In genomic region chr9:136682710-136683109, GRCh38 we compare ENCODE assay signal across 2 cellular contexts.
TF ChIP-seq lines count a peak whose summit lies in the region.

No MANE protein-coding gene starts in this region.

TF ChIP-seq in HEK293, 187 proteins besides CTCF, POLR2A, EP300 and RAD21:
- TF ChIP-seq ZNF302 (tag by site-specific recombination; IDR thresholded peaks at IDR 0.05; ENCODE audit: low read depth) = no peak
- no peak for TF ChIP-seq YY1 (tag by site-specific recombination; IDR thresholded peaks at IDR 0.05)
- 0 out of 2 replicates have a peak, but pooled peaks have one; percentile 11 for TF ChIP-seq IKZF3 (tag by site-specific recombination; IDR thresholded peaks at IDR 0.05)
- no peak for TF ChIP-seq ZNF169 (tag by site-specific recombination; IDR thresholded peaks at IDR 0.05)

TF ChIP-seq in H1, 55 proteins besides CTCF, POLR2A, EP300 and RAD21:
- TF ChIP-seq MAX (IDR thresholded peaks at IDR 0.05) = no peak
- TF ChIP-seq KDM4A (IDR thresholded peaks at IDR 0.05; ENCODE audit: low read depth, low read length, severe bottlenecking) = no peak
- TF ChIP-seq EZH2 (IDR thresholded peaks at IDR 0.05; ENCODE audit: low read depth, low read length, severe bottlenecking) = no peak
- no peak for TF ChIP-seq BACH1 (IDR thresholded peaks at IDR 0.05; ENCODE audit: low read length)
- TF ChIP-seq GABPA (IDR thresholded peaks at IDR 0.05; ENCODE audit: borderline replicate concordance, insufficient read depth, low read length) = no peak
- TF ChIP-seq SIRT6 (IDR thresholded peaks at IDR 0.05; ENCODE audit: low read length) = no peak
- TF ChIP-seq TAF7 (optimal IDR thresholded peaks at IDR 0.05; ENCODE audit: borderline replicate concordance, low read depth, low read length) = no peak
- TF ChIP-seq SRF (IDR thresholded peaks at IDR 0.05; ENCODE audit: low read depth, low read length) = no peak
- no peak for TF ChIP-seq TBP (IDR thresholded peaks at IDR 0.05; ENCODE audit: low read depth, low read length)
- no peak for TF ChIP-seq SUZ12 (IDR thresholded peaks at IDR 0.05; ENCODE audit: low read length)
- no peak for TF ChIP-seq MAFK (IDR thresholded peaks at IDR 0.05; ENCODE audit: low read depth, low read length)
- TF ChIP-seq TEAD4 (IDR thresholded peaks at IDR 0.05; ENCODE audit: low read depth, low read length) = no peak
- no peak for TF ChIP-seq POLR2AphosphoS5 (IDR thresholded peaks at IDR 0.05; ENCODE audit: low read depth, low read length)
- TF ChIP-seq ZNF274 (IDR thresholded peaks at IDR 0.05; ENCODE audit: borderline replicate concordance, extremely low read depth, low read length) = no peak
- TF ChIP-seq HDAC2 (IDR thresholded peaks at IDR 0.05; ENCODE audit: borderline replicate concordance in 1 of 2, low read depth in 2 of 2, low read length in 2 of 2) = no peak
- TF ChIP-seq JUN (IDR thresholded peaks at IDR 0.05; ENCODE audit: low read depth, low read length) = no peak
- TF ChIP-seq NANOG (IDR thresholded peaks at IDR 0.05; ENCODE audit: insufficient read depth, low read depth, low read length, poor library complexity, severe bottlenecking) = no peak
- TF ChIP-seq CTBP2 (IDR thresholded peaks at IDR 0.05; ENCODE audit: borderline replicate concordance, insufficient read depth, insufficient read length, low read length) = no peak
- no peak for TF ChIP-seq GTF2F1 (IDR thresholded peaks at IDR 0.05; ENCODE audit: borderline replicate concordance, low read depth, low read length)
